Comparison of ENCODE assay signal across 22 cellular contexts in the genomic region with DNA sequence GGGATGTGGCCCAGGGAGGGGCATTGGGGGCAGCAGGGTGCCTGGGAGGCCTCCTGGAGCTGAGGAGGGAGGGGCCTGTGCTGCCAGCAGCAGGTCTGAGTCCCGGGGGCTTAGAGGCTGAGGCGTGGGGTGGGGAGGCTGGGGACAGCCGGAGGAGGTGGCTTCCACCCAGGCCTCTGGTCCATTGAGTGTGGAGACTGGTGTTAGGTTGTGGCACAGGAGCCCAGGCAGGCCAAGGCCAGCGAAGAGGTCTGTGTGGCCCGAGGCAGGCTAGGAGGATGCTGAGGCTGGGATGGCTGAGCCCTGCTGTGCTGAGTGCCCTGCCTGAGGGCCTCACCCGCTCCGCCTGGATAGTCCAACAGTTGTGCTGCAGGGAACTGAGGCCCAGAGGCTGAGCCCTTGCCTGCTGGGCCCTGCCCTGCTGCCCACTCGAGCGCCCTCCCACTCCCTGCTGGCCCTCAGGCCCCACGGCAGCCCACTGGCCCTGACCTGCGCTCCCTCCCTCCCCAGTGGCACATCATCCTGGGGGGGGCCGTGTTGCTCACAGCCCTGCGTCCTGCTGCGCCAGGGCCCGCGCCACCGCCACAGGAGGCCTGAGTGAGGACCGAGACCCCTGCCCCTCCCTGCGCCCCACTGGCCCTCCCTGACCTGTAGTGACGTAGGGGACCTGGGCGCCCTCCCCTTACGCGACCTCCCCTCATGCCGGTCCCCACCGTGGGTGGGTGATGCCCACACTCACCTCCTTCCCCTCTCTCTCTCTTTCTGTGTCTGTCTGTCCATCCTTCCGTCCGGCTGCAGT. TPM values are rescaled to one million over a fixed set of nuclear protein-coding genes. Genes with fewer than 3 reads are reported as not detected.
DNase-seq lines count a peak whose midpoint lies in the region; ATAC-seq and TF ChIP-seq lines count a peak whose summit lies in the region.
"Had no signal": no experiment of that assay in that cellular context is flagged by ENCODE, and none has a peak within 500 bp of the region (broad histone marks: within the 10 kb centered on the region; RNA-seq: fewer than 3 reads in every experiment).

No MANE protein-coding gene starts in this region.

- DNase-seq in MCF 10A (ENCODE audit: unreplicated experiment) (no peak), mammary epithelial cell (no peak), neural crest cell (ENCODE audit: low read depth, low spot score) (no peak), aorta (peak; percentile 33 to 69), HK-2 (ENCODE audit: unreplicated experiment) (no peak), pons (ENCODE audit: low spot score) (no peak)
- no peak for DNase-seq in activated CD8-positive, alpha-beta T cell treated with anti-CD3 and anti-CD28 coated beads for 36 hours
- DNase-seq: Caco-2; CD4-positive, CD25-positive, alpha-beta regulatory T cell; GM23248; NCI-H1417 treated with DMSO at 0.1 percent for 48 hours; NCI-H1930; NCI-H345; NCI-H524 treated with DMSO at 0.1 percent for 48 hours had no signal

- H3K27ac Mint-ChIP-seq in MCF 10A (ENCODE audit: low read depth, unreplicated experiment) (peak overlapping the region; percentile 80), neural crest cell (ENCODE audit: unreplicated experiment) (no peak overlapping the region)
- H3K27ac Mint-ChIP-seq in dendritic cell treated with granulocyte-macrophage colony-stimulating factor and Interleukin-4, amounts not matched to agents 40 ng/mL and 50 ng/mL, for 4 days, result peak overlapping the region; percentile 11
- H3K27ac Mint-ChIP-seq in activated CD8-positive, alpha-beta T cell treated with anti-CD3 and anti-CD28 coated beads for 36 hours, result no peak overlapping the region

- peaks cover 7% of the 10 kb centered on the region for H3K4me1 ChIP-seq in mammary epithelial cell (ENCODE audit: insufficient read depth, low read length)
- no peaks in the 10 kb centered on the region for H3K4me1 ChIP-seq in aorta (ENCODE audit: control insufficient read depth in 1 of 2, insufficient read depth in 2 of 2, low read length in 2 of 2)
- H3K4me1 ChIP-seq: Caco-2 had no signal

- peaks cover 2% of the 10 kb centered on the region for H3K9me3 ChIP-seq in mammary epithelial cell (replicated peaks; ENCODE audit: insufficient read depth, low read length)
- no peaks in the 10 kb centered on the region for H3K9me3 ChIP-seq in aorta (ENCODE audit: control insufficient read depth, low read length)

- H3K27me3 ChIP-seq in mammary epithelial cell (ENCODE audit: insufficient read depth, low read length) (no peaks in the 10 kb centered on the region), aorta (ENCODE audit: control insufficient read depth in 1 of 2, insufficient read depth in 2 of 2, low read length in 1 of 2) (no peaks in the 10 kb centered on the region)
- H3K27me3 ChIP-seq: SJSA1 had no signal

- H3K4me3 Mint-ChIP-seq in MCF 10A (ENCODE audit: unreplicated experiment), result no peak overlapping the region
- H3K4me3 Mint-ChIP-seq in dendritic cell treated with granulocyte-macrophage colony-stimulating factor and Interleukin-4, amounts not matched to agents 40 ng/mL and 50 ng/mL, for 4 days, result no peak overlapping the region
- peak overlapping the region; percentile 6 for H3K4me3 Mint-ChIP-seq in neural crest cell
- no peak overlapping the region for H3K4me3 Mint-ChIP-seq in activated CD8-positive, alpha-beta T cell treated with anti-CD3 and anti-CD28 coated beads for 36 hours

- H4K20me1 ChIP-seq in mammary epithelial cell (ENCODE audit: insufficient read depth, low read length), result no peaks in the 10 kb centered on the region

- CTCF ChIA-PET in MCF 10A (lab: Yijun Ruan, JAX), result no interaction called here
- CTCF ChIA-PET in mammary epithelial cell (lab: Charles Lee; ENCODE audit: low non-redundant PET), result no interaction called here
- CTCF ChIA-PET in activated CD8-positive, alpha-beta T cell treated with anti-CD3 and anti-CD28 coated beads for 36 hours (lab: Charles Lee), result no interaction called here

- H3K4me1 Mint-ChIP-seq in MCF 10A (ENCODE audit: insufficient read depth, unreplicated experiment) (peaks cover 7% of the 10 kb centered on the region), neural crest cell (peaks cover 13% of the 10 kb centered on the region)
- H3K4me1 Mint-ChIP-seq in dendritic cell treated with granulocyte-macrophage colony-stimulating factor and Interleukin-4, amounts not matched to agents 40 ng/mL and 50 ng/mL, for 4 days (ENCODE audit: low read depth), result peaks cover 25% of the 10 kb centered on the region
- H3K4me1 Mint-ChIP-seq in activated CD8-positive, alpha-beta T cell treated with anti-CD3 and anti-CD28 coated beads for 36 hours (ENCODE audit: low read depth), result peaks cover 18% of the 10 kb centered on the region

- in situ Hi-C loops in mammary epithelial cell (cut with MboI; ENCODE audit: low sequenced_read_pairs in 2 of 2), result no loop called here

- 68% methylated on average over 4 of the region's 27 CpGs for WGBS in mammary epithelial cell (ENCODE audit: low coverage, missing lambda C conversion rate)
- 92% methylated on average over 25 to 27 of the region's 27 CpGs for WGBS in aorta, 2 donors

- H3K27ac ChIP-seq in mammary epithelial cell (ENCODE audit: insufficient read depth, low read depth, low read length) (no peak overlapping the region), aorta (ENCODE audit: low read depth in 1 of 2, low read length in 2 of 2) (no peak overlapping the region)
- H3K27ac ChIP-seq: 22Rv1, GM23248, HL-60, SJSA1 had no signal

- H3K9me3 Mint-ChIP-seq in MCF 10A (ENCODE audit: unreplicated experiment) (no peaks in the 10 kb centered on the region), neural crest cell (peaks cover 5% of the 10 kb centered on the region)
- no peaks in the 10 kb centered on the region for H3K9me3 Mint-ChIP-seq in dendritic cell treated with granulocyte-macrophage colony-stimulating factor and Interleukin-4, amounts not matched to agents 40 ng/mL and 50 ng/mL, for 4 days
- H3K9me3 Mint-ChIP-seq in activated CD8-positive, alpha-beta T cell treated with anti-CD3 and anti-CD28 coated beads for 36 hours, result peaks cover 2% of the 10 kb centered on the region
- H3K9me3 Mint-ChIP-seq: CD4-positive, CD25-positive, alpha-beta regulatory T cell had no signal

- no peak overlapping the region for H3K9ac ChIP-seq in mammary epithelial cell (ENCODE audit: insufficient read depth, low read length)
- H3K9ac ChIP-seq: GM23248 had no signal

- dilution Hi-C loops in mammary epithelial cell (cut with HindIII; ENCODE audit: low sequenced_read_pairs), result loop anchor here (5.0 kb wide), 1 partner anchor 119 kb away; no protein-coding TSS in a partner anchor

- peaks cover 28% of the 10 kb centered on the region for H3K79me2 ChIP-seq in mammary epithelial cell (ENCODE audit: insufficient read depth, low read length)

- no peak for ATAC-seq in aorta (ENCODE audit: low FRiP score)
- ATAC-seq in activated CD8-positive, alpha-beta T cell treated with anti-CD3 and anti-CD28 coated beads for 36 hours, result no peak

- POLR2A ChIA-PET in MCF 10A (lab: Yijun Ruan, JAX), result no interaction called here
- POLR2A ChIA-PET in activated CD8-positive, alpha-beta T cell treated with anti-CD3 and anti-CD28 coated beads for 36 hours (lab: Charles Lee), result no interaction called here

- no peak overlapping the region for H3K4me2 ChIP-seq in mammary epithelial cell (ENCODE audit: insufficient read depth, low read depth, low read length)

- peaks cover 39% of the 10 kb centered on the region for H3K36me3 Mint-ChIP-seq in MCF 10A (ENCODE audit: insufficient read depth, unreplicated experiment)
- peaks cover 89% of the 10 kb centered on the region for H3K36me3 Mint-ChIP-seq in dendritic cell treated with granulocyte-macrophage colony-stimulating factor and Interleukin-4, amounts not matched to agents 40 ng/mL and 50 ng/mL, for 4 days (ENCODE audit: low read depth)
- peaks cover 37% of the 10 kb centered on the region for H3K36me3 Mint-ChIP-seq in neural crest cell (ENCODE audit: low read depth)
- H3K36me3 Mint-ChIP-seq in activated CD8-positive, alpha-beta T cell treated with anti-CD3 and anti-CD28 coated beads for 36 hours (ENCODE audit: low read depth), result peaks cover 36% of the 10 kb centered on the region

- H2AFZ ChIP-seq in mammary epithelial cell (ENCODE audit: low read depth, low read length), result no peak overlapping the region
- H2AFZ ChIP-seq: GM23248 had no signal

- BruUV-seq in MCF 10A (replicated peaks; lab: Mats Ljungman, UMichigan) (no TSS peak), mammary epithelial cell (replicated peaks; lab: Mats Ljungman, UMichigan) (no TSS peak)

- TF ChIP-seq CTCF in MCF 10A (IDR thresholded peaks at IDR 0.05; ENCODE audit: unreplicated experiment), result no peak
- no peak for TF ChIP-seq CTCF in mammary epithelial cell (conservative IDR thresholded peaks at IDR 0.05 in 1 of 2, IDR thresholded peaks at IDR 0.05 in 1 of 2; ENCODE audit: extremely low read depth in 1 of 2, insufficient read depth in 1 of 2, low read depth in 1 of 2, low read length in 2 of 2)
- no peak for TF ChIP-seq CTCF in neural crest cell (conservative IDR thresholded peaks at IDR 0.05)
- TF ChIP-seq CTCF in activated CD8-positive, alpha-beta T cell treated with anti-CD3 and anti-CD28 coated beads for 36 hours (IDR thresholded peaks at IDR 0.05), result no peak

- intact Hi-C loops in MCF 10A (cut with micrococcal nuclease), result no loop called here
- intact Hi-C loops in mammary epithelial cell (cut with micrococcal nuclease), result no loop called here
- intact Hi-C loops in dendritic cell treated with granulocyte-macrophage colony-stimulating factor and Interleukin-4, amounts not matched to agents 40 ng/mL and 50 ng/mL, for 4 days (cut with micrococcal nuclease), result no loop called here
- intact Hi-C loops in aorta (cut with DNase I), result no loop called here
- intact Hi-C loops in activated CD8-positive, alpha-beta T cell treated with anti-CD3 and anti-CD28 coated beads for 36 hours (cut with micrococcal nuclease), result no loop called here

- no peak overlapping the region for H3K4me3 ChIP-seq in mammary epithelial cell (replicated peaks in 1 of 3; ENCODE audit: insufficient read depth in 1 of 3, low read depth in 2 of 3, low read length in 3 of 3)
- no peak overlapping the region for H3K4me3 ChIP-seq in aorta (ENCODE audit: low read length in 2 of 2)
- H3K4me3 ChIP-seq: GM23248, HAP-1, SJSA1 had no signal

- H3K36me3 ChIP-seq in mammary epithelial cell (ENCODE audit: insufficient read depth, low read length), result peaks cover 2% of the 10 kb centered on the region
- H3K36me3 ChIP-seq in aorta (ENCODE audit: control insufficient read depth in 1 of 2, insufficient read depth in 2 of 2, low read length in 1 of 2), result peaks cover 4% of the 10 kb centered on the region in 2 donors
- H3K36me3 ChIP-seq: HAP-1 had no signal

- H3K27me3 Mint-ChIP-seq in MCF 10A (ENCODE audit: insufficient read depth, unreplicated experiment) (no peaks in the 10 kb centered on the region), neural crest cell (ENCODE audit: low read depth) (peaks cover 2% of the 10 kb centered on the region)
- H3K27me3 Mint-ChIP-seq in dendritic cell treated with granulocyte-macrophage colony-stimulating factor and Interleukin-4, amounts not matched to agents 40 ng/mL and 50 ng/mL, for 4 days, result no peaks in the 10 kb centered on the region
- H3K27me3 Mint-ChIP-seq in activated CD8-positive, alpha-beta T cell treated with anti-CD3 and anti-CD28 coated beads for 36 hours, result no peaks in the 10 kb centered on the region
- H3K27me3 Mint-ChIP-seq: CD4-positive, CD25-positive, alpha-beta regulatory T cell had no signal

RNA-seq across cellular contexts. Expression of a gene that starts 4.9 kb away (rescaled TPM):
- total RNA-seq in MCF 10A (2022) (1.5 and 2.7 TPM in 2 replicates), mammary epithelial cell (1 to 10 TPM; 1.0 to 2.1 TPM), neural crest cell (1.1 and 1.3 TPM in 2 replicates), aorta (not detected)
- polyA plus RNA-seq in mammary epithelial cell (1.4 TPM), aorta (not detected)
- polyA minus RNA-seq in mammary epithelial cell, result 5.2 TPM
- 1 to 10 TPM in 1 of 2 experiments, under 1 TPM in 1; 0.36 to 1.5 TPM for total RNA-seq in activated CD8-positive, alpha-beta T cell treated with anti-CD3 and anti-CD28 coated beads for 36 hours
- total RNA-seq: GM23248, SJSA1 had no signal

RNA-seq across cellular contexts. Expression of a gene that starts 5.2 kb away (rescaled TPM):
- total RNA-seq in MCF 10A (2022) (61.3 and 61.8 TPM in 2 replicates), mammary epithelial cell (10 to 100 TPM; 53.8 to 77.1 TPM), neural crest cell (125 and 129 TPM in 2 replicates), aorta (10 to 100 TPM; 79.6 to 86.5 TPM)
- polyA plus RNA-seq in mammary epithelial cell (41.8 TPM), aorta (100 to 1,000 TPM in 1 of 2 donors, 10 to 100 TPM in 1; 65.2 to 111 TPM)
- polyA minus RNA-seq in mammary epithelial cell, result 7.1 TPM
- total RNA-seq in activated CD8-positive, alpha-beta T cell treated with anti-CD3 and anti-CD28 coated beads for 36 hours, result 10 to 100 TPM; 28.7 to 31.2 TPM

RNA-seq across cellular contexts. Expression of a gene that starts 29.4 kb away (rescaled TPM):
- total RNA-seq in MCF 10A (2022) (65.8 and 76.9 TPM in 2 replicates), mammary epithelial cell (10 to 100 TPM; 17.3 to 71.1 TPM), neural crest cell (10.9 and 13.5 TPM in 2 replicates), aorta (10 to 100 TPM; 26.6 to 34.2 TPM)
- polyA plus RNA-seq in mammary epithelial cell (41.6 TPM), aorta (10 to 100 TPM; 40.2 to 76.1 TPM)
- 1.4 TPM for polyA minus RNA-seq in mammary epithelial cell
- 10 to 100 TPM; 21.6 to 22.6 TPM for total RNA-seq in activated CD8-positive, alpha-beta T cell treated with anti-CD3 and anti-CD28 coated beads for 36 hours

RNA-seq across cellular contexts. Expression of a gene that starts 32.2 kb away (rescaled TPM):
- total RNA-seq in MCF 10A (2022) (not detected in 2 replicates), mammary epithelial cell (not detected), neural crest cell (1.2 TPM in 1 of 2 replicates, not detected in the other), aorta (not detected)
- polyA plus RNA-seq in mammary epithelial cell (not detected), aorta (1 to 10 TPM in 1 of 2 donors, not detected in 1; 1.9 TPM)
- not detected for polyA minus RNA-seq in mammary epithelial cell
- total RNA-seq in activated CD8-positive, alpha-beta T cell treated with anti-CD3 and anti-CD28 coated beads for 36 hours, result not detected
- total RNA-seq: Caco-2; CD4-positive, CD25-positive, alpha-beta regulatory T cell; GM23248; M059J; SJSA1 had no signal
- polyA plus RNA-seq: AG04450; CD4-positive, CD25-positive, alpha-beta regulatory T cell; GM23248 had no signal

RNA-seq across cellular contexts. Expression of a gene that starts 48.9 kb away (rescaled TPM):
- total RNA-seq in MCF 10A (2022) (not detected in 2 replicates), mammary epithelial cell (not detected), neural crest cell (not detected in 2 replicates), aorta (not detected)
- polyA plus RNA-seq in mammary epithelial cell (not detected), aorta (under 1 TPM in 1 of 2 donors, not detected in 1; 0.03 TPM)
- not detected for polyA minus RNA-seq in mammary epithelial cell
- under 1 TPM; 0.11 to 0.59 TPM for total RNA-seq in activated CD8-positive, alpha-beta T cell treated with anti-CD3 and anti-CD28 coated beads for 36 hours
- total RNA-seq: GM23248, HT1080, M059J, SJSA1 had no signal
- polyA plus RNA-seq: AG04450, GM23248 had no signal

Comparison
In these comparisons a context has a peak if more than half of its experiments do, and no peak if none do; other contexts are left out.
1. DNase-seq: peak in aorta (2 of 2); none in MCF 10A (single experiment), mammary epithelial cell (single experiment), neural crest cell (single experiment), HK-2 (single experiment), pons (single experiment) and activated CD8-positive, alpha-beta T cell treated with anti-CD3 and anti-CD28 coated beads for 36 hours (single experiment).
2. H3K27ac Mint-ChIP-seq: peak in MCF 10A (single experiment) and dendritic cell treated with granulocyte-macrophage colony-stimulating factor and Interleukin-4, amounts not matched to agents 40 ng/mL and 50 ng/mL, for 4 days (single experiment); none in neural crest cell (single experiment) and activated CD8-positive, alpha-beta T cell treated with anti-CD3 and anti-CD28 coated beads for 36 hours (single experiment).